Comparison of ENCODE assay signal across 19 cellular contexts in genomic region chr6:121550491-121551010, GRCh38.
A peak's percentile ranks its signal among the peaks of the same experiment; 100 is the strongest.
DNase-seq lines count a peak whose midpoint lies in the region; ATAC-seq and TF ChIP-seq lines count a peak whose summit lies in the region.
"Had no signal": no experiment of that assay in that cellular context is flagged by ENCODE, and none has a peak within 500 bp of the region (broad histone marks: within the 10 kb centered on the region; RNA-seq: fewer than 3 reads in every experiment).

No MANE protein-coding gene starts in this region.

- peaks cover 36% of the 10 kb centered on the region for H3K4me1 Mint-ChIP-seq in chondrocyte (ENCODE audit: low read depth)
- H3K4me1 Mint-ChIP-seq: CD4-positive, alpha-beta memory T cell had no signal

- peak overlapping the region; percentile 6; the same call in 1 of the 2 replicates for H2AFZ ChIP-seq in GM23248

- H3K9me2 ChIP-seq in GM23248 (ENCODE audit: insufficient read depth), result no peaks in the 10 kb centered on the region

- H3K27ac ChIP-seq in GM23248, result peak overlapping the region; percentile 47
- peak overlapping the region; percentile 20 for H3K27ac ChIP-seq in RWPE2 (ENCODE audit: poor library complexity, severe bottlenecking)
- H3K27ac ChIP-seq in tibial artery, result peak overlapping the region; percentile 6 to 55
- H3K27ac ChIP-seq: BLaER1 treated with 17β-estradiol and CSF1 and Interleukin-3, amounts not matched to agents 10 nM and 100 nM had no signal

- H3K79me2 ChIP-seq in GM23248 (ENCODE audit: insufficient read depth), result no peaks in the 10 kb centered on the region

- DNase-seq in GM23248 (no peak), RWPE2 (ENCODE audit: low spot score) (no peak), chondrocyte (ENCODE audit: low spot score) (no peak), tibial artery (no peak), amniotic stem cell (lab: John Stamatoyannopoulos, UW) (no peak), LoVo (ENCODE audit: low spot score) (no peak)
- DNase-seq in activated naive CD4-positive, alpha-beta T cell treated with anti-CD3 and anti-CD28 coated beads, Interleukin-2, amount 50 U/mL, for 72 hours (ENCODE audit: low spot score in 2 of 2), result no peak
- DNase-seq: Caco-2; CD4-positive, alpha-beta memory T cell; DMS 273 treated with DMSO at 0.1 percent for 48 hours; DND-41; NCI-H1417; NCI-H1694 treated with DMSO at 0.1 percent for 48 hours; NCI-H2081 treated with DMSO at 0.1 percent for 48 hours; NCI-H2171 treated with DMSO at 0.1 percent for 48 hours; NCI-H524 treated with DMSO at 0.1 percent for 48 hours; Right ventricle myocardium superior had no signal

- H3K9me3 Mint-ChIP-seq in chondrocyte (ENCODE audit: low read depth), result peaks cover 3% of the 10 kb centered on the region
- peaks cover 3 to 7% of the 10 kb centered on the region in 2 donors for H3K9me3 Mint-ChIP-seq in activated naive CD4-positive, alpha-beta T cell treated with anti-CD3 and anti-CD28 coated beads, Interleukin-2, amount 50 U/mL, for 72 hours

- H3K9me3 ChIP-seq in GM23248 (ENCODE audit: low read depth) (no peaks in the 10 kb centered on the region), RWPE2 (ENCODE audit: severe bottlenecking) (no peaks in the 10 kb centered on the region), tibial artery (no peaks in the 10 kb centered on the region)
- H3K9me3 ChIP-seq: BLaER1 treated with 17β-estradiol and CSF1 and Interleukin-3, amounts not matched to agents 10 nM and 100 nM; Caco-2 had no signal

- H3K27me3 ChIP-seq in GM23248 (replicated peaks; ENCODE audit: insufficient read depth) (no peaks in the 10 kb centered on the region), RWPE2 (ENCODE audit: insufficient read depth, poor library complexity, severe bottlenecking) (no peaks in the 10 kb centered on the region), tibial artery (no peaks in the 10 kb centered on the region)
- H3K27me3 ChIP-seq: BLaER1 treated with 17β-estradiol and CSF1 and Interleukin-3, amounts not matched to agents 10 nM and 100 nM had no signal

- no peaks in the 10 kb centered on the region for H3K36me3 Mint-ChIP-seq in chondrocyte (ENCODE audit: low read depth)
- H3K36me3 Mint-ChIP-seq in activated naive CD4-positive, alpha-beta T cell treated with anti-CD3 and anti-CD28 coated beads, Interleukin-2, amount 50 U/mL, for 72 hours, result no peaks in the 10 kb centered on the region
- H3K36me3 Mint-ChIP-seq: CD4-positive, alpha-beta memory T cell; IgD-negative memory B cell had no signal

- peak overlapping the region; percentile 10; the same call in 1 of the 2 replicates for H3K9ac ChIP-seq in GM23248
- H3K9ac ChIP-seq: BLaER1 treated with 17β-estradiol and CSF1 and Interleukin-3, amounts not matched to agents 10 nM and 100 nM had no signal

- peak overlapping the region; percentile 29 for H3K4me2 ChIP-seq in GM23248 (ENCODE audit: unreplicated experiment)
- H3K4me2 ChIP-seq: BLaER1 treated with 17β-estradiol and CSF1 and Interleukin-3, amounts not matched to agents 10 nM and 100 nM had no signal

- peaks cover 25% of the 10 kb centered on the region for H3F3A ChIP-seq in GM23248 (ENCODE audit: insufficient read depth)

- 96 to 100% methylated on average over 2 to 3 of the region's 3 CpGs for WGBS in GM23248 (ENCODE audit: low coverage in 1 of 2, low lambda C conversion rate in 2 of 2, missing lambda C conversion rate in 2 of 2), 2 experiments

- no peak overlapping the region for H3K4me3 Mint-ChIP-seq in chondrocyte (ENCODE audit: unreplicated experiment)
- H3K4me3 Mint-ChIP-seq: CD4-positive, alpha-beta memory T cell; IgD-negative memory B cell had no signal

- no peak for ATAC-seq in RWPE2 (ENCODE audit: low read depth)
- ATAC-seq in activated naive CD4-positive, alpha-beta T cell treated with anti-CD3 and anti-CD28 coated beads, Interleukin-2, amount 50 U/mL, for 72 hours, result no peak

- no peak for TF ChIP-seq CTCF in RWPE2 (IDR thresholded peaks at IDR 0.05; ENCODE audit: poor library complexity, severe bottlenecking)
- no peak for TF ChIP-seq CTCF in chondrocyte (IDR thresholded peaks at IDR 0.05)
- TF ChIP-seq CTCF in tibial artery (IDR thresholded peaks at IDR 0.05), result no peak

- H3K27me3 Mint-ChIP-seq in chondrocyte (ENCODE audit: low read depth), result no peaks in the 10 kb centered on the region
- H3K27me3 Mint-ChIP-seq: CD4-positive, alpha-beta memory T cell; IgD-negative memory B cell had no signal

- H3K36me3 ChIP-seq in GM23248 (ENCODE audit: low read depth), result no peaks in the 10 kb centered on the region
- H3K36me3 ChIP-seq in RWPE2 (ENCODE audit: low read depth), result no peaks in the 10 kb centered on the region
- no peaks in the 10 kb centered on the region for H3K36me3 ChIP-seq in tibial artery
- H3K36me3 ChIP-seq: BLaER1 treated with 17β-estradiol and CSF1 and Interleukin-3, amounts not matched to agents 10 nM and 100 nM had no signal

- no peaks in the 10 kb centered on the region for H4K20me1 ChIP-seq in GM23248 (ENCODE audit: insufficient read depth)
- H4K20me1 ChIP-seq: BLaER1 treated with 17β-estradiol and CSF1 and Interleukin-3, amounts not matched to agents 10 nM and 100 nM had no signal

- in situ Hi-C loops in GM23248 (cut with MboI), result no loop called here

- H3K4me3 ChIP-seq in GM23248 (no peak overlapping the region), RWPE2 (ENCODE audit: severe bottlenecking) (no peak overlapping the region), tibial artery (no peak overlapping the region)
- H3K4me3 ChIP-seq: BLaER1 treated with 17β-estradiol and CSF1 and Interleukin-3, amounts not matched to agents 10 nM and 100 nM had no signal

- intact Hi-C loops in tibial artery (cut with DNase I; ENCODE audit: low total_unique reads), result no loop called here

- peaks cover 32% of the 10 kb centered on the region for H3K4me1 ChIP-seq in GM23248 (ENCODE audit: insufficient read depth)
- H3K4me1 ChIP-seq in RWPE2 (ENCODE audit: insufficient read depth, poor library complexity, severe bottlenecking), result peaks cover 22% of the 10 kb centered on the region
- H3K4me1 ChIP-seq in tibial artery, result peaks cover 0 to 36% (median 2%) of the 10 kb centered on the region in 4 donors
- H3K4me1 ChIP-seq: BLaER1 treated with 17β-estradiol and CSF1 and Interleukin-3, amounts not matched to agents 10 nM and 100 nM; Caco-2 had no signal

- H3K27ac Mint-ChIP-seq in chondrocyte (ENCODE audit: unreplicated experiment), result peak overlapping the region; percentile 63
- no peak overlapping the region for H3K27ac Mint-ChIP-seq in activated naive CD4-positive, alpha-beta T cell treated with anti-CD3 and anti-CD28 coated beads, Interleukin-2, amount 50 U/mL, for 72 hours
- H3K27ac Mint-ChIP-seq: IgD-negative memory B cell had no signal
